28 cellular contexts compared by ENCODE assay signal in the genomic region with DNA sequence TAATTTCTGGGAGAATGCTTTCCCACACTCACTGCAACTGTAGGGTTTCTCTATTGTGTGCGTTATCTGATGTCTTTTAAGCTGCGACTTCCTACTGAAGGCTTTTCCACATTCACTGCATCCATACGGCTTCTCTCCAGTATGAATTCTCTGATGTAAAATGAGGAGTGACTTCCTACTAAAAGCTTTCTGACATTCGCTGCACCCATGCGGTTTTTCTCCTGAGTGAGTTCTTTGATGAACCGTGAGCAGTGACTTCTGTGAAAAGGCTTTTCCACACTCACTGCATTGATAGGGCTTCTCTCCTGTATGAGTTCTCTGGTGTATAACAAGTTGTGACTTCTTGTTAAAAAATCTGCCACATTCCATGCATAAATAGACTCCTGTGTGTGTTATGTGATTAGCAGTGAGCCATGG. TPM values are rescaled to one million over a fixed set of nuclear protein-coding genes. Genes with fewer than 3 reads are reported as not detected.
A peak's percentile ranks its signal among the peaks of the same experiment; 100 is the strongest.
DNase-seq lines count a peak whose midpoint lies in the region; ATAC-seq and TF ChIP-seq lines count a peak whose summit lies in the region.
"Had no signal": no experiment of that assay in that cellular context is flagged by ENCODE, and none has a peak within 500 bp of the region (broad histone marks: within the 10 kb centered on the region; RNA-seq: fewer than 3 reads in every experiment).

No MANE protein-coding gene starts in this region.

- TF ChIP-seq CTCF in choroid plexus epithelial cell (conservative IDR thresholded peaks at IDR 0.05; ENCODE audit: low read depth, low read length) (no peak), liver (IDR thresholded peaks at IDR 0.05; ENCODE audit: low read depth, low read length, missing input control) (no peak), heart right ventricle (IDR thresholded peaks at IDR 0.05) (no peak)

- WGBS in right cardiac atrium, result 98% methylated on average over 6 of the region's 6 CpGs
- 97% methylated on average over 6 of the region's 6 CpGs for WGBS in liver
- 97% methylated on average over 6 of the region's 6 CpGs for WGBS in heart right ventricle, 2 donors

- H3K9ac ChIP-seq in liver (ENCODE audit: low read depth in 1 of 2, low read length in 2 of 2), result no peak overlapping the region

- no peak for DNase-seq in right cardiac atrium
- DNase-seq in Right ventricle myocardium superior, result no peak
- peak; percentile 2 for DNase-seq in choroid plexus epithelial cell (ENCODE audit: low read depth)
- no peak for DNase-seq in stimulated activated CD4-positive, alpha-beta T cell treated with anti-CD3 and anti-CD28 coated beads, Interleukin-4, amount 100 ng/mL, for 4 hours
- no peak for DNase-seq in heart right ventricle
- DNase-seq in HCEC 1CT, result no peak
- DNase-seq: 8988T; activated CD4-positive, alpha-beta T cell treated with anti-CD3 and anti-CD28 coated beads for 36 hours; activated CD8-positive, alpha-beta T cell treated with anti-CD3 and anti-CD28 coated beads, Interleukin-2, amount 10 ng/mL, durations not matched to agents 7 days and 5 days; activated naive CD4-positive, alpha-beta T cell treated with anti-CD3 and anti-CD28 coated beads, Interleukin-2, amount 50 U/mL, for 16 hours; amniotic stem cell; CD4-positive, CD25-positive, alpha-beta regulatory T cell; effector CD4-positive, alpha-beta T cell; GOT3; IMR-90; islet precursor cell; NCI-H1048; NCI-H1694; NCI-H446 treated with DMSO at 0.1 percent for 48 hours; NCI-H774; small intestine; stimulated activated naive CD4-positive, alpha-beta T cell treated with Interleukin-2 at 50 U/mL for 16 hours; T1000; upper lobe of right lung had no signal

- H3K4me1 ChIP-seq in right cardiac atrium (ENCODE audit: control insufficient read depth, insufficient read depth, low read length), result no peaks in the 10 kb centered on the region
- H3K4me1 ChIP-seq in liver (ENCODE audit: control insufficient read depth in 4 of 4, insufficient read depth in 4 of 4, low read length in 3 of 4), result no peaks in the 10 kb centered on the region
- H3K4me1 ChIP-seq in heart right ventricle, result no peaks in the 10 kb centered on the region
- H3K4me1 ChIP-seq: upper lobe of right lung had no signal

- ATAC-seq in right cardiac atrium (no peak), Right ventricle myocardium superior (ENCODE audit: poor library complexity) (no peak), HG03460 (IDR thresholded peaks at IDR 0.05; ENCODE audit: unreplicated experiment) (no peak), heart right ventricle (no peak)
- ATAC-seq: activated CD4-positive, alpha-beta T cell treated with anti-CD3 and anti-CD28 coated beads for 36 hours; activated CD8-positive, alpha-beta T cell treated with anti-CD3 and anti-CD28 coated beads, Interleukin-2, amount 10 ng/mL, durations not matched to agents 7 days and 5 days; natural killer cell treated with Interleukin-12 subunit alpha and Interleukin-12 subunit beta and Interleukin-15 and Interleukin-18, amount 100 ng/mL, for 72 hours; upper lobe of right lung had no signal

- intact Hi-C loops in right cardiac atrium (cut with DNase I) (no loop called here), Right ventricle myocardium superior (cut with DNase I) (no loop called here), heart right ventricle (cut with DNase I) (loop anchor here in 1 of 10 donors (10.0 kb wide), 1 partner anchor 118 kb away; no protein-coding TSS in a partner anchor)

- H3K36me3 ChIP-seq in liver (ENCODE audit: control insufficient read depth in 4 of 4, insufficient read depth in 3 of 4, low read depth in 1 of 4, low read length in 3 of 4) (peaks cover 2 to 42% (median 29%) of the 10 kb centered on the region in 4 donors), heart right ventricle (peaks cover 0 to 98% (median 70%) of the 10 kb centered on the region in 9 donors)

- TF ChIP-seq RAD21 in liver (IDR thresholded peaks at IDR 0.05), result no peak

- H3K4me3 ChIP-seq in right cardiac atrium (ENCODE audit: low read length) (peak overlapping the region; percentile 20), choroid plexus epithelial cell (ENCODE audit: low read depth, low read length) (no peak overlapping the region), liver (ENCODE audit: low read depth in 1 of 3, low read length in 3 of 3) (peak overlapping the region in 2 of 3 donors; percentile 61 to 73), heart right ventricle (no peak overlapping the region)
- H3K4me3 ChIP-seq: upper lobe of right lung had no signal

- no peaks in the 10 kb centered on the region for H3K27me3 ChIP-seq in right cardiac atrium (ENCODE audit: control insufficient read depth, insufficient read depth)
- no peaks in the 10 kb centered on the region for H3K27me3 ChIP-seq in liver (ENCODE audit: control insufficient read depth in 4 of 4, insufficient read depth in 4 of 4, low read length in 3 of 4)
- H3K27me3 ChIP-seq in heart right ventricle, result no peaks in the 10 kb centered on the region
- H3K27me3 ChIP-seq: upper lobe of right lung had no signal

- peaks cover 43% of the 10 kb centered on the region for H3K9me3 ChIP-seq in right cardiac atrium (ENCODE audit: control insufficient read depth, low read length)
- peaks cover 56 to 93% (median 79%) of the 10 kb centered on the region in 4 donors for H3K9me3 ChIP-seq in liver (ENCODE audit: control insufficient read depth in 4 of 4, low read length in 3 of 4)
- H3K9me3 ChIP-seq in heart right ventricle, result peaks cover 8 to 100% (median 99%) of the 10 kb centered on the region in 11 donors

- H3K27ac ChIP-seq in right cardiac atrium (ENCODE audit: low read length) (no peak overlapping the region), liver (ENCODE audit: low read depth in 1 of 2, low read length in 2 of 2) (no peak overlapping the region), heart right ventricle (no peak overlapping the region)
- H3K27ac ChIP-seq: upper lobe of right lung, VCaP had no signal

TF ChIP-seq in liver, 16 proteins besides CTCF, POLR2A, EP300 and RAD21:
- TF ChIP-seq NR2F2 (IDR thresholded peaks at IDR 0.05) (no peak), JUND (IDR thresholded peaks at IDR 0.05) (no peak), TAF1 (conservative IDR thresholded peaks at IDR 0.05) (no peak), ATF3 (IDR thresholded peaks at IDR 0.05) (no peak), EGR1 (IDR thresholded peaks at IDR 0.05; ENCODE audit: low read depth in 2 of 2) (no peak), GABPA (IDR thresholded peaks at IDR 0.05 in 1 of 2, conservative IDR thresholded peaks at IDR 0.05 in 1 of 2) (no peak)
- TF ChIP-seq, protein P1, sequence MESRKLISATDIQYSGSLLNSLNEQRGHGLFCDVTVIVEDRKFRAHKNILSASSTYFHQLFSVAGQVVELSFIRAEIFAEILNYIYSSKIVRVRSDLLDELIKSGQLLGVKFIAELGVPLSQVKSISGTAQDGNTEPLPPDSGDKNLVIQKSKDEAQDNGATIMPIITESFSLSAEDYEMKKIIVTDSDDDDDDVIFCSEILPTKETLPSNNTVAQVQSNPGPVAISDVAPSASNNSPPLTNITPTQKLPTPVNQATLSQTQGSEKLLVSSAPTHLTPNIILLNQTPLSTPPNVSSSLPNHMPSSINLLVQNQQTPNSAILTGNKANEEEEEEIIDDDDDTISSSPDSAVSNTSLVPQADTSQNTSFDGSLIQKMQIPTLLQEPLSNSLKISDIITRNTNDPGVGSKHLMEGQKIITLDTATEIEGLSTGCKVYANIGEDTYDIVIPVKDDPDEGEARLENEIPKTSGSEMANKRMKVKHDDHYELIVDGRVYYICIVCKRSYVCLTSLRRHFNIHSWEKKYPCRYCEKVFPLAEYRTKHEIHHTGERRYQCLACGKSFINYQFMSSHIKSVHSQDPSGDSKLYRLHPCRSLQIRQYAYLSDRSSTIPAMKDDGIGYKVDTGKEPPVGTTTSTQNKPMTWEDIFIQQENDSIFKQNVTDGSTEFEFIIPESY (IDR thresholded peaks at IDR 0.05), result no peak

RNA-seq across cellular contexts. Expression of gene ZNF605, which starts 29.7 kb away (rescaled TPM):
- 10 to 100 TPM in 3 of 4 donors, 1 to 10 TPM in 1; 9.7 to 17.4 (median 15.3) TPM for total RNA-seq in right cardiac atrium
- polyA plus RNA-seq in right cardiac atrium, result 6.5 TPM
- 11.1 TPM for total RNA-seq in Right ventricle myocardium superior
- total RNA-seq in liver, result 1 to 10 TPM; 3.6 to 9.5 TPM
- 1 to 10 TPM; 1.2 to 3.5 TPM for polyA plus RNA-seq in liver
- total RNA-seq in heart right ventricle, result 10 to 100 TPM in 9 of 10 donors, 1 to 10 TPM in 1; 9.3 to 14.4 (median 12.3) TPM
- polyA plus RNA-seq in heart right ventricle, result 1 to 10 TPM; 2.0 to 9.7 TPM

RNA-seq across cellular contexts. Expression of gene CHFR, which starts 39.0 kb away (rescaled TPM):
- 10 to 100 TPM; 15.3 to 27.6 (median 17.5) TPM for total RNA-seq in right cardiac atrium
- 12.5 TPM for polyA plus RNA-seq in right cardiac atrium
- total RNA-seq in Right ventricle myocardium superior, result 10.5 TPM
- 10 to 100 TPM; 21.7 to 23.4 TPM for total RNA-seq in liver
- polyA plus RNA-seq in liver, result 1 to 10 TPM; 7.0 to 7.5 TPM
- 10 to 100 TPM; 10.2 to 19.5 (median 15.0) TPM for total RNA-seq in heart right ventricle
- polyA plus RNA-seq in heart right ventricle, result 10 to 100 TPM; 14.4 to 27.2 TPM

RNA-seq across cellular contexts. Expression of gene ZNF26, which starts 59.7 kb away (rescaled TPM):
- 1 to 10 TPM; 4.3 to 6.3 (median 5.5) TPM for total RNA-seq in right cardiac atrium
- 2.3 TPM for polyA plus RNA-seq in right cardiac atrium
- 2.6 TPM for total RNA-seq in Right ventricle myocardium superior
- 1 to 10 TPM; 6.9 to 9.5 TPM for total RNA-seq in liver
- 1 to 10 TPM; 1.7 to 2.8 TPM for polyA plus RNA-seq in liver
- total RNA-seq in heart right ventricle, result 1 to 10 TPM; 2.8 to 6.2 (median 4.1) TPM
- 1 to 10 TPM; 2.3 to 3.0 TPM for polyA plus RNA-seq in heart right ventricle

Comparison
In these comparisons a context has a peak if more than half of its experiments do, and no peak if none do; other contexts are left out.
1. H3K4me3 ChIP-seq: peak in right cardiac atrium (single experiment) and liver (2 of 3); none in choroid plexus epithelial cell (single experiment) and heart right ventricle (0 of 10).